In the genomic region with DNA sequence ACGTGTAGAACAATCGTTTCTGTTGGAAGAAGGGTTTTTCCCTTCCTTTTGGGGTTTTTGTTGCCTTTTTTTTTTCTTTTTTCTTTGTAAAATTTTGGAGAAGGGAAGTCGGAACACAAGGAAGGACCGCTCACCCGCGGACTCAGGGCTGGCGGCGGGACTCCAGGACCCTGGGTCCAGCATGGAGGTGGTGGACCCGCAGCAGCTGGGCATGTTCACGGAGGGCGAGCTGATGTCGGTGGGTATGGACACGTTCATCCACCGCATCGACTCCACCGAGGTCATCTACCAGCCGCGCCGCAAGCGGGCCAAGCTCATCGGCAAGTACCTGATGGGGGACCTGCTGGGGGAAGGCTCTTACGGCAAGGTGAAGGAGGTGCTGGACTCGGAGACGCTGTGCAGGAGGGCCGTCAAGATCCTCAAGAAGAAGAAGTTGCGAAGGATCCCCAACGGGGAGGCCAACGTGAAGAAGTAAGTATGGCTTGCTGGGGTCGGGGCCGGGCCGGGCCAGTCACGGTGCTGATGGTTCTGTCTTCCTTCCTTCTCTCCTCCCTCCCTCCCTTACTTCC, we compare ENCODE assay signal across 6 cellular contexts. TPM values are rescaled to one million over a fixed set of nuclear protein-coding genes. Genes with fewer than 3 reads are reported as not detected.
DNase-seq lines count a peak whose midpoint lies in the region; ATAC-seq lines count a peak whose summit lies in the region.

No MANE protein-coding gene starts in this region.

- peak overlapping the region; percentile 69 for H3K27ac ChIP-seq in KOPT-K1 (ENCODE audit: low read depth, low read length, poor library complexity, severe bottlenecking)

- H3K36me3 ChIP-seq in KOPT-K1 (ENCODE audit: insufficient read depth, low read length) = peaks cover 39% of the 10 kb centered on the region

- peak; percentile 26 for DNase-seq in amniotic epithelial cell (ENCODE audit: low read depth)
- DNase-seq in mucosa of gallbladder (ENCODE audit: low spot score) = peak; percentile 37
- DNase-seq in HuH-7.5 (ENCODE audit: low spot score) = no peak
- DNase-seq in MV-4-11 (lab: John Stamatoyannopoulos, UW) = no peak

- H3K9me3 ChIP-seq in KOPT-K1 (ENCODE audit: insufficient read depth, low read length, poor library complexity, severe bottlenecking) = no peaks in the 10 kb centered on the region

- ATAC-seq in GM18861 (IDR thresholded peaks at IDR 0.05; ENCODE audit: unreplicated experiment) = no peak

RNA-seq across cellular contexts. Expression of a gene that starts 1.2 kb away (rescaled TPM):
- 72.2 TPM for total RNA-seq in mucosa of gallbladder

RNA-seq across cellular contexts. Expression of a gene that starts 31.0 kb away (rescaled TPM):
- 1.1 TPM for total RNA-seq in mucosa of gallbladder

RNA-seq across cellular contexts. Expression of a gene that starts 32.7 kb away (rescaled TPM):
- 64.1 TPM for total RNA-seq in mucosa of gallbladder

RNA-seq across cellular contexts. Expression of a gene that starts 34.7 kb away (rescaled TPM):
- 213 TPM for total RNA-seq in mucosa of gallbladder

RNA-seq across cellular contexts. Expression of a gene that starts 41.6 kb away (rescaled TPM):
- total RNA-seq in mucosa of gallbladder = 127 TPM

Comparison
In these comparisons a context has a peak if more than half of its experiments do, and no peak if none do; other contexts are left out.
1. DNase-seq: peak in amniotic epithelial cell (single experiment) and mucosa of gallbladder (single experiment); none in HuH-7.5 (single experiment) and MV-4-11 (single experiment).